In genomic region chr2:77592955-77593354, GRCh38 we compare ENCODE assay signal across 8 cellular contexts.
DNase-seq lines count a peak whose midpoint lies in the region; ATAC-seq and TF ChIP-seq lines count a peak whose summit lies in the region.
"Not testable (repeated sequence)": the region's sequence is repeated elsewhere in the genome, so short reads cannot be mapped to it uniquely, and the experiment has no call there.

No MANE protein-coding gene starts in this region.

- not testable (repeated sequence) for H2BK12ac ChIP-seq in mesenchymal stem cell (ENCODE audit: low read length in 2 of 2); neuronal stem cell (ENCODE audit: low read length)

- H3K27me3 Mint-ChIP-seq in WTC11 (ENCODE audit: low read depth); endodermal cell (ENCODE audit: insufficient read depth): not testable (repeated sequence)

- peaks cover 23% of the 10 kb centered on the region for H3K4me1 Mint-ChIP-seq in WTC11
- H3K4me1 Mint-ChIP-seq in endodermal cell, result peaks cover 12% of the 10 kb centered on the region

- not testable (repeated sequence) for H3K27me3 ChIP-seq in HUES64 (ENCODE audit: insufficient read depth, low read length); endodermal cell (ENCODE audit: control insufficient read depth, insufficient read depth, low read length, poor library complexity, severe bottlenecking); mesenchymal stem cell (ENCODE audit: control insufficient read depth in 1 of 2, insufficient read depth in 1 of 2, low read length in 2 of 2); neuronal stem cell (ENCODE audit: control insufficient read depth in 3 of 3, insufficient read depth in 3 of 3, low read depth in 1 of 3, low read length in 3 of 3)

- not testable (repeated sequence) for H3K4me1 ChIP-seq in ES-I3 (ENCODE audit: insufficient read depth, low read length); HUES64 (ENCODE audit: insufficient read depth, low read length); endodermal cell (ENCODE audit: control insufficient read depth, insufficient read depth, low read length); mesenchymal stem cell (ENCODE audit: control insufficient read depth, insufficient read depth, low read depth, low read length); neuronal stem cell (ENCODE audit: control insufficient read depth in 2 of 2, insufficient read depth in 1 of 2, low read depth in 1 of 2, low read length in 2 of 2)

- not testable (repeated sequence) for H3K18ac ChIP-seq in mesenchymal stem cell (ENCODE audit: low read depth in 1 of 2, low read length in 2 of 2); neuronal stem cell (ENCODE audit: low read length)

- not testable (repeated sequence) for H3K4ac ChIP-seq in mesenchymal stem cell (ENCODE audit: low read depth in 1 of 2, low read length in 2 of 2); neuronal stem cell (ENCODE audit: low read length)

- not testable (repeated sequence) for H2BK5ac ChIP-seq in mesenchymal stem cell (ENCODE audit: low read depth, low read length, poor library complexity, severe bottlenecking); neuronal stem cell (ENCODE audit: low read length)

- H2AK5ac ChIP-seq in mesenchymal stem cell (ENCODE audit: low read length, severe bottlenecking); neuronal stem cell (ENCODE audit: low read depth, low read length): not testable (repeated sequence)

- POLR2A ChIA-PET in WTC11 (lab: Charles Lee), result interaction anchor here (0.7 kb wide), 1 partner anchor 71 kb away, joined by 3 read pairs; the partner anchor contains the start of gene LRRTM4

- H4K8ac ChIP-seq in mesenchymal stem cell (ENCODE audit: low read length); neuronal stem cell (ENCODE audit: low read depth, low read length): not testable (repeated sequence)

- H4K91ac ChIP-seq in mesenchymal stem cell (ENCODE audit: low read length); neuronal stem cell (ENCODE audit: low read depth, low read length, poor library complexity): not testable (repeated sequence)

- not testable (repeated sequence) for ATAC-seq in WTC11

- H3K14ac ChIP-seq in mesenchymal stem cell (ENCODE audit: low read length in 2 of 2); neuronal stem cell (ENCODE audit: low read length): not testable (repeated sequence)

- 31% methylated on average over 23 of the region's 24 CpGs for WGBS in HUES64
- WGBS in endodermal cell (ENCODE audit: insufficient coverage in 1 of 2, insufficient read length in 1 of 2), 2 experiments, result 60 to 62% methylated on average over 3 to 22 of the region's 24 CpGs
- 31% methylated on average over 18 of the region's 24 CpGs for whole genome bisulfite sequencing in mesenchymal stem cell
- WGBS in neuronal stem cell (ENCODE audit: extremely low coverage in 2 of 2, insufficient read length in 2 of 2, insufficient replicate concordance in 1 of 2), 2 donors, result no CpG with 5 or more reads among the region's 24 CpGs

- H2BK15ac ChIP-seq in mesenchymal stem cell (ENCODE audit: low read depth, poor library complexity, severe bottlenecking); neuronal stem cell (ENCODE audit: low read length): not testable (repeated sequence)

- H3K9me3 Mint-ChIP-seq in WTC11, result peaks cover 16% of the 10 kb centered on the region
- H3K9me3 Mint-ChIP-seq in endodermal cell, result peaks cover 31% of the 10 kb centered on the region

- H3K4me3 Mint-ChIP-seq in WTC11 (peak overlapping the region; percentile 92), endodermal cell (peak overlapping the region; percentile 79)

- H3K4me3 ChIP-seq in HUES64 (ENCODE audit: low read length) (peak overlapping the region; percentile 64), iPS-11a (ENCODE audit: low read depth, low read length) (peak overlapping the region; percentile 31)
- H3K4me3 ChIP-seq in endodermal cell (ENCODE audit: low read length); mesenchymal stem cell (ENCODE audit: insufficient read depth in 1 of 2, low read depth in 1 of 2, low read length in 2 of 2); neuronal stem cell (ENCODE audit: low read length in 2 of 2): not testable (repeated sequence)

- not testable (repeated sequence) for H3K27ac ChIP-seq in HUES64 (ENCODE audit: low read depth, low read length); endodermal cell (ENCODE audit: low read depth, low read length); mesenchymal stem cell (ENCODE audit: low read length, poor library complexity, severe bottlenecking); neuronal stem cell (replicated peaks; ENCODE audit: low read length)

- not testable (repeated sequence) for H3K36me3 ChIP-seq in ES-I3 (ENCODE audit: insufficient read depth, low read length); HUES64 (ENCODE audit: insufficient read depth, low read length); endodermal cell (ENCODE audit: control insufficient read depth, insufficient read depth, low read length); mesenchymal stem cell (ENCODE audit: control insufficient read depth in 1 of 2, insufficient read depth in 2 of 2, low read depth in 1 of 2, low read length in 2 of 2); neuronal stem cell (replicated peaks in 1 of 2; ENCODE audit: control insufficient read depth in 2 of 2, insufficient read depth in 2 of 2, low read length in 2 of 2)

- H3K36me3 Mint-ChIP-seq in WTC11 (peaks cover 14% of the 10 kb centered on the region), endodermal cell (ENCODE audit: low read depth) (peaks cover 12% of the 10 kb centered on the region)

- H3K27ac Mint-ChIP-seq in WTC11 (peak overlapping the region; percentile 87), endodermal cell (peak overlapping the region; percentile 97)

- CTCF ChIA-PET in WTC11 (lab: Charles Lee), result not testable (repeated sequence)

- DNase-seq in NCI-H2227 treated with DMSO at 0.1 percent for 48 hours (lab: John Stamatoyannopoulos, UW) (peak; percentile 19), WTC11 (ENCODE audit: low spot score) (peak; percentile 72), endodermal cell (peak; percentile 84)
- DNase-seq in mesenchymal stem cell; neuronal stem cell (ENCODE audit: low spot score): not testable (repeated sequence)

- not testable (repeated sequence) for H3K79me1 ChIP-seq in mesenchymal stem cell (replicated peaks; ENCODE audit: low read length, poor library complexity, severe bottlenecking); neuronal stem cell (ENCODE audit: low read depth, low read length)

- H2AFZ ChIP-seq in mesenchymal stem cell (ENCODE audit: low read depth, low read length) (peak overlapping the region; percentile 81), neuronal stem cell (ENCODE audit: low read length) (peak overlapping the region; percentile 72)

- TF ChIP-seq CTCF in WTC11 (IDR thresholded peaks at IDR 0.05); endodermal cell (conservative IDR thresholded peaks at IDR 0.05): not testable (repeated sequence)

- not testable (repeated sequence) for H3K23ac ChIP-seq in mesenchymal stem cell (ENCODE audit: low read length in 2 of 2); neuronal stem cell (ENCODE audit: low read depth, low read length, poor library complexity)

- H3K9me3 ChIP-seq in ES-I3 (ENCODE audit: control insufficient read depth, insufficient read depth, low read length); HUES64 (ENCODE audit: insufficient read depth, low read depth, low read length); mesenchymal stem cell (ENCODE audit: control insufficient read depth, low read length); neuronal stem cell (replicated peaks in 1 of 2; ENCODE audit: control insufficient read depth in 2 of 2, insufficient read depth in 1 of 2, low read depth in 1 of 2, low read length in 2 of 2): not testable (repeated sequence)
- peaks cover 13% of the 10 kb centered on the region for H3K9me3 ChIP-seq in endodermal cell (ENCODE audit: control insufficient read depth, low read length)

- not testable (repeated sequence) for H3K4me2 ChIP-seq in mesenchymal stem cell (ENCODE audit: low read length, poor library complexity, severe bottlenecking); neuronal stem cell (ENCODE audit: insufficient read depth, low read length, poor library complexity, severe bottlenecking)

- H2BK120ac ChIP-seq in mesenchymal stem cell (ENCODE audit: low read depth, low read length); neuronal stem cell (ENCODE audit: low read depth, low read length): not testable (repeated sequence)

- H3K9ac ChIP-seq in ES-I3 (ENCODE audit: low read depth, low read length) (peak overlapping the region; percentile 51; the same call in 1 of the 2 replicates), HUES64 (ENCODE audit: low read depth, low read length) (peak overlapping the region; percentile 78)
- not testable (repeated sequence) for H3K9ac ChIP-seq in endodermal cell (ENCODE audit: extremely low read depth, low read length, poor library complexity, severe bottlenecking); mesenchymal stem cell (ENCODE audit: low read length); neuronal stem cell (ENCODE audit: low read depth, low read length, poor library complexity)
